Comparison of ENCODE assay signal across 1 cellular context in the genomic region with DNA sequence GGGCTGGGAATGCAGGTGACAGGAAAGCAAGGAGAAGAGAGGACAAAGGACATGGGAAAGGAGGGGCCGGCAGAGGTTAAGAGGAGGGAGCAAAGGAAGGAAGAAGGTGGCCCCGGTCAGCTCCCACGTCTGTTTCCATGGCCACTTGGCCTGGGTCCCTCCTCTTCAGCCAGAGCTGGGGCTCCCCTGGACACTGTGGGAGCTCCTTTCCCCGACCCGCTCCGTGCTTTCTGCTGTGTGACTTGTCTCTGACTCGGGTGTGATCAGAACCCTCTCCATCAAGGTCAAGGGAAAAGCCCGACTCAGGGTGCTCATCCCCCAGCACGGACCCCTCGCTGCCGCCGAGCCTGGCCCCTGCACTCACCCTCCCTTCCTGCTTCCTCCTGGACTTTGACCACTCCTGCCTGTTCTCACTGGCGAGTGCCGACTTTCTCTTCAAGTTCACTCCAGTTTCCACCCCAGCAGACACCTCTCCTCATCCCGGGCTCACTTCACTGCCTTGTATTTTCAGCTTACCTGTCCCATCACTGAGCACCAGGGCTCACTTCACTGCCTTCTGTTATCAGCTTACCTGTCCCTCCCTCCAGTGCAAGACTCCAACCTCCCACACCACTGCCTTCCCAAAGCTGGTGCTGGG.
A peak's percentile ranks its signal among the peaks of the same experiment; 100 is the strongest.
TF ChIP-seq lines count a peak whose summit lies in the region.

No MANE protein-coding gene starts in this region.

TF ChIP-seq in HepG2, 621 proteins besides CTCF, POLR2A, EP300 and RAD21 (continued from another document and continues in another):
- TF ChIP-seq, protein P1, sequence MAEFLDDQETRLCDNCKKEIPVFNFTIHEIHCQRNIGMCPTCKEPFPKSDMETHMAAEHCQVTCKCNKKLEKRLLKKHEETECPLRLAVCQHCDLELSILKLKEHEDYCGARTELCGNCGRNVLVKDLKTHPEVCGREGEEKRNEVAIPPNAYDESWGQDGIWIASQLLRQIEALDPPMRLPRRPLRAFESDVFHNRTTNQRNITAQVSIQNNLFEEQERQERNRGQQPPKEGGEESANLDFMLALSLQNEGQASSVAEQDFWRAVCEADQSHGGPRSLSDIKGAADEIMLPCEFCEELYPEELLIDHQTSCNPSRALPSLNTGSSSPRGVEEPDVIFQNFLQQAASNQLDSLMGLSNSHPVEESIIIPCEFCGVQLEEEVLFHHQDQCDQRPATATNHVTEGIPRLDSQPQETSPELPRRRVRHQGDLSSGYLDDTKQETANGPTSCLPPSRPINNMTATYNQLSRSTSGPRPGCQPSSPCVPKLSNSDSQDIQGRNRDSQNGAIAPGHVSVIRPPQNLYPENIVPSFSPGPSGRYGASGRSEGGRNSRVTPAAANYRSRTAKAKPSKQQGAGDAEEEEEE (CRISPR knock-in tag; IDR thresholded peaks at IDR 0.05; ENCODE audit: borderline replicate concordance): 0 out of 2 replicates have a peak, but pooled peaks have one; percentile 31
- TF ChIP-seq ZNF720 (CRISPR knock-in tag; IDR thresholded peaks at IDR 0.05) (no peak), KDM5B (CRISPR knock-in tag; IDR thresholded peaks at IDR 0.05; ENCODE audit: borderline replicate concordance) (peak; percentile 40; the same call in 1 of the 2 replicates), FOXA1 (IDR thresholded peaks at IDR 0.05) (no peak), FOXA1 (CRISPR knock-in tag; IDR thresholded peaks at IDR 0.05) (no peak), SMC3 (IDR thresholded peaks at IDR 0.05; ENCODE audit: low read length) (no peak), KMT2A (CRISPR knock-in tag; IDR thresholded peaks at IDR 0.05) (no peak), ZNF644 (CRISPR knock-in tag; IDR thresholded peaks at IDR 0.05; ENCODE audit: low read depth) (peak; percentile 49; the same call in 1 of the 2 replicates), ZEB1 (IDR thresholded peaks at IDR 0.05; ENCODE audit: insufficient replicate concordance, low read depth) (no peak), HNRNPLL (IDR thresholded peaks at IDR 0.05; ENCODE audit: low read depth, low read length, poor library complexity, severe bottlenecking) (no peak), GATAD1 (CRISPR knock-in tag; IDR thresholded peaks at IDR 0.05) (0 out of 2 replicates have a peak, but pooled peaks have one; percentile 16), ZNF326 (CRISPR knock-in tag; IDR thresholded peaks at IDR 0.05; ENCODE audit: borderline replicate concordance) (no peak), ZNF790 (CRISPR knock-in tag; IDR thresholded peaks at IDR 0.05; ENCODE audit: borderline replicate concordance) (no peak), ZNF768 (CRISPR knock-in tag; IDR thresholded peaks at IDR 0.05) (peak; percentile 89), ZNF264 (CRISPR knock-in tag; IDR thresholded peaks at IDR 0.05) (0 out of 2 replicates have a peak, but pooled peaks have one; percentile 42), HMGA1 (CRISPR knock-in tag; conservative IDR thresholded peaks at IDR 0.05) (no peak), EED (CRISPR knock-in tag; IDR thresholded peaks at IDR 0.05) (peak; percentile 78; the same call in 1 of the 2 replicates), ARNTL (CRISPR knock-in tag; IDR thresholded peaks at IDR 0.05) (no peak), FOXO1 (CRISPR knock-in tag; IDR thresholded peaks at IDR 0.05) (peak; percentile 43; the same call in 1 of the 2 replicates), ELF3 (CRISPR knock-in tag; IDR thresholded peaks at IDR 0.05) (peak; percentile 67), RARA (CRISPR knock-in tag; IDR thresholded peaks at IDR 0.05) (peak; percentile 66), ZNF883 (CRISPR knock-in tag; IDR thresholded peaks at IDR 0.05; ENCODE audit: not compliant biosample characterization) (peak; percentile 35), ZNF33B (CRISPR knock-in tag; IDR thresholded peaks at IDR 0.05) (no peak), TMF1 (CRISPR knock-in tag; IDR thresholded peaks at IDR 0.05; ENCODE audit: low read depth) (no peak), NCOR1 (IDR thresholded peaks at IDR 0.05; ENCODE audit: borderline replicate concordance, low read length) (no peak), ZFP90 (CRISPR knock-in tag; IDR thresholded peaks at IDR 0.05; ENCODE audit: borderline replicate concordance) (no peak), TBX2 (CRISPR knock-in tag; IDR thresholded peaks at IDR 0.05; ENCODE audit: borderline replicate concordance) (peak; percentile 45), ZNF550 (CRISPR knock-in tag; IDR thresholded peaks at IDR 0.05; ENCODE audit: borderline replicate concordance) (no peak), KDM6A (CRISPR knock-in tag; IDR thresholded peaks at IDR 0.05; ENCODE audit: low read depth) (0 out of 2 replicates have a peak, but pooled peaks have one; percentile 14), ZNF34 (CRISPR knock-in tag; IDR thresholded peaks at IDR 0.05; ENCODE audit: borderline replicate concordance) (no peak), RFX5 (IDR thresholded peaks at IDR 0.05; ENCODE audit: low read depth, low read length) (no peak)
- TF ChIP-seq, protein P2, sequence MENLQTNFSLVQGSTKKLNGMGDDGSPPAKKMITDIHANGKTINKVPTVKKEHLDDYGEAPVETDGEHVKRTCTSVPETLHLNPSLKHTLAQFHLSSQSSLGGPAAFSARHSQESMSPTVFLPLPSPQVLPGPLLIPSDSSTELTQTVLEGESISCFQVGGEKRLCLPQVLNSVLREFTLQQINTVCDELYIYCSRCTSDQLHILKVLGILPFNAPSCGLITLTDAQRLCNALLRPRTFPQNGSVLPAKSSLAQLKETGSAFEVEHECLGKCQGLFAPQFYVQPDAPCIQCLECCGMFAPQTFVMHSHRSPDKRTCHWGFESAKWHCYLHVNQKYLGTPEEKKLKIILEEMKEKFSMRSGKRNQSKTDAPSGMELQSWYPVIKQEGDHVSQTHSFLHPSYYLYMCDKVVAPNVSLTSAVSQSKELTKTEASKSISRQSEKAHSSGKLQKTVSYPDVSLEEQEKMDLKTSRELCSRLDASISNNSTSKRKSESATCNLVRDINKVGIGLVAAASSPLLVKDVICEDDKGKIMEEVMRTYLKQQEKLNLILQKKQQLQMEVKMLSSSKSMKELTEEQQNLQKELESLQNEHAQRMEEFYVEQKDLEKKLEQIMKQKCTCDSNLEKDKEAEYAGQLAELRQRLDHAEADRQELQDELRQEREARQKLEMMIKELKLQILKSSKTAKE (CRISPR knock-in tag; IDR thresholded peaks at IDR 0.05; ENCODE audit: borderline replicate concordance): no peak
- TF ChIP-seq, protein P3, sequence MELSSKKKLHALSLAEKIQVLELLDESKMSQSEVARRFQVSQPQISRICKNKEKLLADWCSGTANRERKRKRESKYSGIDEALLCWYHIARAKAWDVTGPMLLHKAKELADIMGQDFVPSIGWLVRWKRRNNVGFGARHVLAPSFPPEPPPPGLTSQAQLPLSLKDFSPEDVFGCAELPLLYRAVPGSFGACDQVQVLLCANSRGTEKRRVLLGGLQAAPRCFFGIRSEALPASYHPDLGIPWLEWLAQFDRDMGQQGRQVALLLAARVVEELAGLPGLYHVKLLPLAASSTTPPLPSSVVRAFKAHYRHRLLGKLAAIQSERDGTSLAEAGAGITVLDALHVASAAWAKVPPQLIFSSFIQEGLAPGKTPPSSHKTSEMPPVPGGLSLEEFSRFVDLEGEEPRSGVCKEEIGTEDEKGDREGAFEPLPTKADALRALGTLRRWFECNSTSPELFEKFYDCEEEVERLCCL (CRISPR knock-in tag; IDR thresholded peaks at IDR 0.05; ENCODE audit: borderline replicate concordance): no peak
- TF ChIP-seq, protein P4, sequence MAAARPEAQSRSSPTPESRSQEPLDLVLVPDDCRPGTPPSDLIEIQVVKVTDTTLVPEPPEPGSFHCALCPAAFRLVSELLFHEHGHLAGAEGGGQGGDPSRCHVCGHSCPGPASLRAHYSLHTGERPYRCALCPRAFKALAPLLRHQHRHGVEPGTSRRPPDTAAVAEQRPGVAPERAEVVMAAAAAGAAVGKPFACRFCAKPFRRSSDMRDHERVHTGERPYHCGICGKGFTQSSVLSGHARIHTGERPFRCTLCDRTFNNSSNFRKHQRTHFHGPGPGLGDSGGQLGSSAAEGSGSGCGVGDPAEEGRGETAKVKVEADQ (CRISPR knock-in tag; IDR thresholded peaks at IDR 0.05; ENCODE audit: borderline replicate concordance): no peak
- TF ChIP-seq, protein P5, sequence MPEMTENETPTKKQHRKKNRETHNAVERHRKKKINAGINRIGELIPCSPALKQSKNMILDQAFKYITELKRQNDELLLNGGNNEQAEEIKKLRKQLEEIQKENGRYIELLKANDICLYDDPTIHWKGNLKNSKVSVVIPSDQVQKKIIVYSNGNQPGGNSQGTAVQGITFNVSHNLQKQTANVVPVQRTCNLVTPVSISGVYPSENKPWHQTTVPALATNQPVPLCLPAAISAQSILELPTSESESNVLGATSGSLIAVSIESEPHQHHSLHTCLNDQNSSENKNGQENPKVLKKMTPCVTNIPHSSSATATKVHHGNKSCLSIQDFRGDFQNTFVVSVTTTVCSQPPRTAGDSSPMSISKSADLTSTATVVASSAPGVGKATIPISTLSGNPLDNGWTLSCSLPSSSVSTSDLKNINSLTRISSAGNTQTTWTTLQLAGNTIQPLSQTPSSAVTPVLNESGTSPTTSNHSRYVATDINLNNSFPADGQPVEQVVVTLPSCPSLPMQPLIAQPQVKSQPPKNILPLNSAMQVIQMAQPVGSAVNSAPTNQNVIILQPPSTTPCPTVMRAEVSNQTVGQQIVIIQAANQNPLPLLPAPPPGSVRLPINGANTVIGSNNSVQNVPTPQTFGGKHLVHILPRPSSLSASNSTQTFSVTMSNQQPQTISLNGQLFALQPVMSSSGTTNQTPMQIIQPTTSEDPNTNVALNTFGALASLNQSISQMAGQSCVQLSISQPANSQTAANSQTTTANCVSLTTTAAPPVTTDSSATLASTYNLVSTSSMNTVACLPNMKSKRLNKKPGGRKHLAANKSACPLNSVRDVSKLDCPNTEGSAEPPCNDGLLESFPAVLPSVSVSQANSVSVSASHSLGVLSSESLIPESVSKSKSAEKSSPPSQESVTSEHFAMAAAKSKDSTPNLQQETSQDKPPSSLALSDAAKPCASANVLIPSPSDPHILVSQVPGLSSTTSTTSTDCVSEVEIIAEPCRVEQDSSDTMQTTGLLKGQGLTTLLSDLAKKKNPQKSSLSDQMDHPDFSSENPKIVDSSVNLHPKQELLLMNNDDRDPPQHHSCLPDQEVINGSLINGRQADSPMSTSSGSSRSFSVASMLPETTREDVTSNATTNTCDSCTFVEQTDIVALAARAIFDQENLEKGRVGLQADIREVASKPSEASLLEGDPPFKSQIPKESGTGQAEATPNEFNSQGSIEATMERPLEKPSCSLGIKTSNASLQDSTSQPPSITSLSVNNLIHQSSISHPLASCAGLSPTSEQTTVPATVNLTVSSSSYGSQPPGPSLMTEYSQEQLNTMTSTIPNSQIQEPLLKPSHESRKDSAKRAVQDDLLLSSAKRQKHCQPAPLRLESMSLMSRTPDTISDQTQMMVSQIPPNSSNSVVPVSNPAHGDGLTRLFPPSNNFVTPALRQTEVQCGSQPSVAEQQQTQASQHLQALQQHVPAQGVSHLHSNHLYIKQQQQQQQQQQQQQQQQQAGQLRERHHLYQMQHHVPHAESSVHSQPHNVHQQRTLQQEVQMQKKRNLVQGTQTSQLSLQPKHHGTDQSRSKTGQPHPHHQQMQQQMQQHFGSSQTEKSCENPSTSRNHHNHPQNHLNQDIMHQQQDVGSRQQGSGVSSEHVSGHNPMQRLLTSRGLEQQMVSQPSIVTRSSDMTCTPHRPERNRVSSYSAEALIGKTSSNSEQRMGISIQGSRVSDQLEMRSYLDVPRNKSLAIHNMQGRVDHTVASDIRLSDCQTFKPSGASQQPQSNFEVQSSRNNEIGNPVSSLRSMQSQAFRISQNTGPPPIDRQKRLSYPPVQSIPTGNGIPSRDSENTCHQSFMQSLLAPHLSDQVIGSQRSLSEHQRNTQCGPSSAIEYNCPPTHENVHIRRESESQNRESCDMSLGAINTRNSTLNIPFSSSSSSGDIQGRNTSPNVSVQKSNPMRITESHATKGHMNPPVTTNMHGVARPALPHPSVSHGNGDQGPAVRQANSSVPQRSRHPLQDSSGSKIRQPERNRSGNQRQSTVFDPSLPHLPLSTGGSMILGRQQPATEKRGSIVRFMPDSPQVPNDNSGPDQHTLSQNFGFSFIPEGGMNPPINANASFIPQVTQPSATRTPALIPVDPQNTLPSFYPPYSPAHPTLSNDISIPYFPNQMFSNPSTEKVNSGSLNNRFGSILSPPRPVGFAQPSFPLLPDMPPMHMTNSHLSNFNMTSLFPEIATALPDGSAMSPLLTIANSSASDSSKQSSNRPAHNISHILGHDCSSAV (CRISPR knock-in tag; IDR thresholded peaks at IDR 0.05; ENCODE audit: borderline replicate concordance): no peak
- TF ChIP-seq, protein P6, sequence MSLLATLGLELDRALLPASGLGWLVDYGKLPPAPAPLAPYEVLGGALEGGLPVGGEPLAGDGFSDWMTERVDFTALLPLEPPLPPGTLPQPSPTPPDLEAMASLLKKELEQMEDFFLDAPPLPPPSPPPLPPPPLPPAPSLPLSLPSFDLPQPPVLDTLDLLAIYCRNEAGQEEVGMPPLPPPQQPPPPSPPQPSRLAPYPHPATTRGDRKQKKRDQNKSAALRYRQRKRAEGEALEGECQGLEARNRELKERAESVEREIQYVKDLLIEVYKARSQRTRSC (CRISPR knock-in tag; IDR thresholded peaks at IDR 0.05; ENCODE audit: low read depth): no peak
- TF ChIP-seq, protein P7, sequence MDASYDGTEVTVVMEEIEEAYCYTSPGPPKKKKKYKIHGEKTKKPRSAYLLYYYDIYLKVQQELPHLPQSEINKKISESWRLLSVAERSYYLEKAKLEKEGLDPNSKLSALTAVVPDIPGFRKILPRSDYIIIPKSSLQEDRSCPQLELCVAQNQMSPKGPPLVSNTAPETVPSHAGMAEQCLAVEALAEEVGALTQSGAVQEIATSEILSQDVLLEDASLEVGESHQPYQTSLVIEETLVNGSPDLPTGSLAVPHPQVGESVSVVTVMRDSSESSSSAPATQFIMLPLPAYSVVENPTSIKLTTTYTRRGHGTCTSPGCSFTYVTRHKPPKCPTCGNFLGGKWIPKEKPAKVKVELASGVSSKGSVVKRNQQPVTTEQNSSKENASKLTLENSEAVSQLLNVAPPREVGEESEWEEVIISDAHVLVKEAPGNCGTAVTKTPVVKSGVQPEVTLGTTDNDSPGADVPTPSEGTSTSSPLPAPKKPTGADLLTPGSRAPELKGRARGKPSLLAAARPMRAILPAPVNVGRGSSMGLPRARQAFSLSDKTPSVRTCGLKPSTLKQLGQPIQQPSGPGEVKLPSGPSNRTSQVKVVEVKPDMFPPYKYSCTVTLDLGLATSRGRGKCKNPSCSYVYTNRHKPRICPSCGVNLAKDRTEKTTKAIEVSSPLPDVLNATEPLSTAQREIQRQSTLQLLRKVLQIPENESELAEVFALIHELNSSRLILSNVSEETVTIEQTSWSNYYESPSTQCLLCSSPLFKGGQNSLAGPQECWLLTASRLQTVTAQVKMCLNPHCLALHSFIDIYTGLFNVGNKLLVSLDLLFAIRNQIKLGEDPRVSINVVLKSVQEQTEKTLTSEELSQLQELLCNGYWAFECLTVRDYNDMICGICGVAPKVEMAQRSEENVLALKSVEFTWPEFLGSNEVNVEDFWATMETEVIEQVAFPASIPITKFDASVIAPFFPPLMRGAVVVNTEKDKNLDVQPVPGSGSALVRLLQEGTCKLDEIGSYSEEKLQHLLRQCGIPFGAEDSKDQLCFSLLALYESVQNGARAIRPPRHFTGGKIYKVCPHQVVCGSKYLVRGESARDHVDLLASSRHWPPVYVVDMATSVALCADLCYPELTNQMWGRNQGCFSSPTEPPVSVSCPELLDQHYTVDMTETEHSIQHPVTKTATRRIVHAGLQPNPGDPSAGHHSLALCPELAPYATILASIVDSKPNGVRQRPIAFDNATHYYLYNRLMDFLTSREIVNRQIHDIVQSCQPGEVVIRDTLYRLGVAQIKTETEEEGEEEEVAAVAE (CRISPR knock-in tag; IDR thresholded peaks at IDR 0.05; ENCODE audit: borderline replicate concordance): peak; percentile 66; the same call in 1 of the 2 replicates
